ENCODE assay signal across 10 cellular contexts in the genomic region with DNA sequence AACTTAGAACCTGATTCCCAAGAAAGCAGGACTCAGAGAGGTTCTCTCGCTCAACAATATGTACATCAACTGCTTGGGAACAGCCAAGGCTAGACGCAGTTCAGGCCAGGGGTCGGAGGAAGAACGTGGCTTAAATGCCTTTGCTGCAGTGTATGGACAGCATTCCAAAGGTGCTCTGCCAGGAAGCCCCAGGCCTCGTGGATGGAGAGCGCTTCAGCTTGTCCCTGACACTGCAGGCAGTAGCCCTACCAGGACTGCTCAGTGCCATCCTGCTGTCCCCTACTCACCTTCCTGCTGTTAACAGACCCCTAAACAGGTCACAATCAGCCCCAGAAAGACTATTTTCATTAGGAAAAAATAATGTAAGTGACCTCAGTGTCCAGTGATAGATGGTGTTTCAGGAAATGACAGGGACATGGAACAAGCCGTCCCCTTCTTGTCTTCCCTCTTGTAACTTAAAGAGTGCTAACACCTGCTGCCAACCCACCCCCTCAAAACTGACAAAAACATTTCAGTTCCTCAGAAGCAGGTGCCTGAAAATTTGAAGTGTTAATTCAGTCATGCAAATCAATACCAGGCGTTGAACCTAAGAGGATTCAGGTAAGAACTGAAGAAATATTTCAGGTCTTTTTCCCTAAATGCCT. TPM values are rescaled to one million over a fixed set of nuclear protein-coding genes. Genes with fewer than 3 reads are reported as not detected.
DNase-seq lines count a peak whose midpoint lies in the region; ATAC-seq and TF ChIP-seq lines count a peak whose summit lies in the region.
"Had no signal": no experiment of that assay in that cellular context is flagged by ENCODE, and none has a peak within 500 bp of the region (broad histone marks: within the 10 kb centered on the region; RNA-seq: fewer than 3 reads in every experiment).

No MANE protein-coding gene starts in this region.

- H3K9me3 Mint-ChIP-seq in stimulated activated naive CD8-positive, alpha-beta T cell treated with anti-CD3 and anti-CD28 coated beads, Interleukin-15, Interleukin-2, amounts not matched to agents 100 ng/mL and 50 ng/mL, for 24 hours: peaks cover 6% of the 10 kb centered on the region
- peaks cover 5 to 20% of the 10 kb centered on the region in 2 donors for H3K9me3 Mint-ChIP-seq in stimulated activated naive CD8-positive, alpha-beta T cell treated with anti-CD3 and anti-CD28 coated beads, Interleukin-15, amount 100 ng/mL, for 72 hours

- no peaks in the 10 kb centered on the region for H3K9me3 ChIP-seq in esophagus muscularis mucosa
- no peaks in the 10 kb centered on the region for H3K9me3 ChIP-seq in suprapubic skin

- H3K36me3 ChIP-seq in esophagus muscularis mucosa: no peaks in the 10 kb centered on the region
- no peaks in the 10 kb centered on the region for H3K36me3 ChIP-seq in suprapubic skin

- DNase-seq in stimulated activated naive CD8-positive, alpha-beta T cell treated with anti-CD3 and anti-CD28 coated beads, Interleukin-15, amount 100 ng/mL, for 72 hours: no peak
- DNase-seq in esophagus muscularis mucosa (ENCODE audit: extremely low spot score): no peak
- no peak for DNase-seq in suprapubic skin (ENCODE audit: low spot score in 2 of 2)
- DNase-seq in activated CD8-positive, alpha-beta memory T cell treated with anti-CD3 and anti-CD28 coated beads, Interleukin-2, amount 50 U/mL, for 4 hours: no peak
- DNase-seq in NCI-H1436 treated with DMSO at 0.1 percent for 48 hours (lab: John Stamatoyannopoulos, UW): no peak
- DNase-seq in NCI-H526 treated with DMSO at 0.1 percent for 48 hours (lab: John Stamatoyannopoulos, UW): no peak
- DNase-seq: kidney glomerular epithelial cell had no signal

- 68% methylated on average over 8 of the region's 8 CpGs for WGBS in esophagus muscularis mucosa
- WGBS in suprapubic skin: 80% methylated on average over 8 of the region's 8 CpGs

- H3K4me1 ChIP-seq in esophagus muscularis mucosa (peaks cover 67 to 100% (median 100%) of the 10 kb centered on the region in 4 donors), suprapubic skin (peaks cover 74% of the 10 kb centered on the region)

- no peak for ATAC-seq in stimulated activated naive CD8-positive, alpha-beta T cell treated with anti-CD3 and anti-CD28 coated beads, Interleukin-15, amount 100 ng/mL, for 72 hours
- peak; percentile 28 for ATAC-seq in HG03060 (IDR thresholded peaks at IDR 0.05; ENCODE audit: low read depth, unreplicated experiment)

- H3K27me3 ChIP-seq in esophagus muscularis mucosa (no peaks in the 10 kb centered on the region), suprapubic skin (no peaks in the 10 kb centered on the region)

- no peak for TF ChIP-seq POLR2A in esophagus muscularis mucosa (IDR thresholded peaks at IDR 0.05; ENCODE audit: low read depth)
- no peak for TF ChIP-seq POLR2A in suprapubic skin (IDR thresholded peaks at IDR 0.05)

- H3K27ac Mint-ChIP-seq in stimulated activated naive CD8-positive, alpha-beta T cell treated with anti-CD3 and anti-CD28 coated beads, Interleukin-15, Interleukin-2, amounts not matched to agents 100 ng/mL and 50 ng/mL, for 24 hours: peak overlapping the region; percentile 67
- no peak overlapping the region for H3K27ac Mint-ChIP-seq in stimulated activated naive CD8-positive, alpha-beta T cell treated with anti-CD3 and anti-CD28 coated beads, Interleukin-15, amount 100 ng/mL, for 72 hours

- TF ChIP-seq EP300 in esophagus muscularis mucosa (IDR thresholded peaks at IDR 0.05) (no peak), suprapubic skin (IDR thresholded peaks at IDR 0.05) (no peak)

- no peak overlapping the region for H3K4me3 Mint-ChIP-seq in stimulated activated naive CD8-positive, alpha-beta T cell treated with anti-CD3 and anti-CD28 coated beads, Interleukin-15, Interleukin-2, amounts not matched to agents 100 ng/mL and 50 ng/mL, for 24 hours
- no peak overlapping the region for H3K4me3 Mint-ChIP-seq in stimulated activated naive CD8-positive, alpha-beta T cell treated with anti-CD3 and anti-CD28 coated beads, Interleukin-15, amount 100 ng/mL, for 72 hours
- H3K4me3 Mint-ChIP-seq: brain had no signal

- H3K4me3 ChIP-seq in esophagus muscularis mucosa (no peak overlapping the region), suprapubic skin (no peak overlapping the region)

- H3K27ac ChIP-seq in esophagus muscularis mucosa (replicated peaks in 1 of 4) (peak overlapping the region; percentile 9 to 76 (median 70)), suprapubic skin (no peak overlapping the region)

- TF ChIP-seq CTCF in esophagus muscularis mucosa (IDR thresholded peaks at IDR 0.05) (no peak), suprapubic skin (IDR thresholded peaks at IDR 0.05) (no peak)

- intact Hi-C loops in esophagus muscularis mucosa (cut with DNase I): no loop called here

- H3K36me3 Mint-ChIP-seq in stimulated activated naive CD8-positive, alpha-beta T cell treated with anti-CD3 and anti-CD28 coated beads, Interleukin-15, Interleukin-2, amounts not matched to agents 100 ng/mL and 50 ng/mL, for 24 hours (ENCODE audit: low read depth): peaks cover 34% of the 10 kb centered on the region

- H3K4me1 Mint-ChIP-seq in stimulated activated naive CD8-positive, alpha-beta T cell treated with anti-CD3 and anti-CD28 coated beads, Interleukin-15, Interleukin-2, amounts not matched to agents 100 ng/mL and 50 ng/mL, for 24 hours (ENCODE audit: low read depth): peaks cover 30% of the 10 kb centered on the region
- peaks cover 5% of the 10 kb centered on the region for H3K4me1 Mint-ChIP-seq in stimulated activated naive CD8-positive, alpha-beta T cell treated with anti-CD3 and anti-CD28 coated beads, Interleukin-15, amount 100 ng/mL, for 72 hours

- H3K27me3 Mint-ChIP-seq in stimulated activated naive CD8-positive, alpha-beta T cell treated with anti-CD3 and anti-CD28 coated beads, Interleukin-15, Interleukin-2, amounts not matched to agents 100 ng/mL and 50 ng/mL, for 24 hours: no peaks in the 10 kb centered on the region
- H3K27me3 Mint-ChIP-seq in stimulated activated naive CD8-positive, alpha-beta T cell treated with anti-CD3 and anti-CD28 coated beads, Interleukin-15, amount 100 ng/mL, for 72 hours: no peaks in the 10 kb centered on the region

RNA-seq across cellular contexts. Expression of gene CREB3L2, which starts 16.5 kb away (rescaled TPM):
- total RNA-seq in esophagus muscularis mucosa: 10 to 100 TPM; 29.2 to 43.4 (median 37.1) TPM
- 10 to 100 TPM; 10.9 to 24.5 (median 14.1) TPM for total RNA-seq in suprapubic skin
